ENCODE assay signal across 20 cellular contexts in the genomic region with DNA sequence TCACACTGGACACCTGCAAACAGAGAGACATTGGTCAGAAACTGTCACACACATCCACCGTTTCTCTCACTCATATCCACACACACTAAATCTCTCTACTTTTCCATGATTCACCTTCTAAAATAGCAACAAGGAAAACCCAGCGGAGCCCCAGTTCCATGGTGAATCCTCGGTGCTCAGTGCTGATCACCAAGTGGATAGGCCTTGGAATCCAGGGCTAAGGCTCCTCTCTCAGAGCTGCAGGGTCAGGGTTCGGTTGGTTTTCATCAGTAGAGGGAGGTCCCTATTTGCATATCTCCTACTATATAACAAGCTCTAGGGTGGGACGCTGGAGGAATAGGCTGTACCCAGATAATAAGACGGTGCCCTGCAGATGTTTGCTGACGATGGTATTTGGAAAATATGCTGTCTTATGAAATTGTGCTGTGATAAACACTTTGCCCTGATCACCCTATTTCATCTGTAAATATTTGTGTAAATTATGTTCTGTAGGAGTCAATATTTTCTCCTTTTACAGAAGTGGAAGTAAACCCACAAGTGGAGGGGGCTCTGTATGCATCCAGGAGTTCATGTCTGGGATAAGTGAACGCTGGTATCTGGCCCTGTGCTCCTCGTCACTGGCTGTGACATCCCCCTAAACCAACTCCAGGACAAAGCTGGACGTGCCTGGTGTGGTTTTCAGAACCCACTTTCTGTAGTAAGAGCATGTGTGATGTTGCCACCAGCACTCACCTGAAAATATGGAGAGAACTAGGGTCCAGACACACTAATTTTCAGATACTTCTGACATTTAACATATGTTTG.
A peak's percentile ranks its signal among the peaks of the same experiment; 100 is the strongest.
DNase-seq lines count a peak whose midpoint lies in the region; ATAC-seq and TF ChIP-seq lines count a peak whose summit lies in the region.
"Had no signal": no experiment of that assay in that cellular context is flagged by ENCODE, and none has a peak within 500 bp of the region (broad histone marks: within the 10 kb centered on the region; RNA-seq: fewer than 3 reads in every experiment).

No MANE protein-coding gene starts in this region.

- H3K36me3 ChIP-seq in KMS-11 (ENCODE audit: insufficient read depth) (no peaks in the 10 kb centered on the region), Caco-2 (ENCODE audit: control insufficient read depth, insufficient read depth, low read length) (no peaks in the 10 kb centered on the region)
- H3K36me3 ChIP-seq: MG63, Peyer's patch, SJCRH30 had no signal

- no peaks in the 10 kb centered on the region for H3K9me3 Mint-ChIP-seq in CD4-positive, alpha-beta T cell
- H3K9me3 Mint-ChIP-seq in naive thymus-derived CD8-positive, alpha-beta T cell, result no peaks in the 10 kb centered on the region
- H3K9me3 Mint-ChIP-seq in Caco-2 (ENCODE audit: unreplicated experiment), result no peaks in the 10 kb centered on the region
- peaks cover 11% of the 10 kb centered on the region for H3K9me3 Mint-ChIP-seq in endothelial cell (ENCODE audit: unreplicated experiment)
- H3K9me3 Mint-ChIP-seq: CD8-positive, alpha-beta T cell; T-cell had no signal

- intact Hi-C loops in CD4-positive, alpha-beta T cell (cut with DNase I, micrococcal nuclease), result no loop called here
- intact Hi-C loops in Caco-2 (cut with micrococcal nuclease; ENCODE audit: unreplicated experiment), result no loop called here

- H3K4me3 ChIP-seq in KMS-11 (IDR thresholded peaks at IDR 0.05; ENCODE audit: insufficient read depth, low read depth, low read length) (no peak overlapping the region), Caco-2 (ENCODE audit: low read depth, low read length) (no peak overlapping the region)
- H3K4me3 ChIP-seq: MG63, Peyer's patch, SJCRH30 had no signal

- no peak overlapping the region for H3K4me3 Mint-ChIP-seq in CD4-positive, alpha-beta T cell
- peak overlapping the region in 3 of 10 donors; percentile 24 to 50 (median 26) for H3K4me3 Mint-ChIP-seq in naive thymus-derived CD8-positive, alpha-beta T cell
- H3K4me3 Mint-ChIP-seq in Caco-2 (ENCODE audit: unreplicated experiment), result no peak overlapping the region
- H3K4me3 Mint-ChIP-seq in endothelial cell (ENCODE audit: unreplicated experiment), result no peak overlapping the region

- no peaks in the 10 kb centered on the region for H3K36me3 Mint-ChIP-seq in CD4-positive, alpha-beta T cell (ENCODE audit: low read depth)
- H3K36me3 Mint-ChIP-seq in naive thymus-derived CD8-positive, alpha-beta T cell, result no peaks in the 10 kb centered on the region
- H3K36me3 Mint-ChIP-seq in Caco-2 (ENCODE audit: insufficient read depth, unreplicated experiment) (no peaks in the 10 kb centered on the region), endothelial cell (ENCODE audit: low read depth, unreplicated experiment) (no peaks in the 10 kb centered on the region)
- H3K36me3 Mint-ChIP-seq: CD8-positive, alpha-beta T cell; T-cell had no signal

- no peak overlapping the region for H3K9ac ChIP-seq in KMS-11

- peaks cover 44% of the 10 kb centered on the region for H3K4me1 Mint-ChIP-seq in CD4-positive, alpha-beta T cell (ENCODE audit: low read depth)
- H3K4me1 Mint-ChIP-seq in naive thymus-derived CD8-positive, alpha-beta T cell, result peaks cover 8 to 39% (median 24%) of the 10 kb centered on the region in 4 donors
- H3K4me1 Mint-ChIP-seq in Caco-2 (ENCODE audit: low read depth, unreplicated experiment), result peaks cover 12% of the 10 kb centered on the region
- no peaks in the 10 kb centered on the region for H3K4me1 Mint-ChIP-seq in endothelial cell (ENCODE audit: unreplicated experiment)

- H3K27ac Mint-ChIP-seq in CD4-positive, alpha-beta T cell, result peak overlapping the region; percentile 75
- H3K27ac Mint-ChIP-seq in naive thymus-derived CD8-positive, alpha-beta T cell, result peak overlapping the region in 6 of 10 donors; percentile 31 to 81 (median 74)
- no peak overlapping the region for H3K27ac Mint-ChIP-seq in Caco-2 (ENCODE audit: unreplicated experiment)
- no peak overlapping the region for H3K27ac Mint-ChIP-seq in endothelial cell (ENCODE audit: unreplicated experiment)
- H3K27ac Mint-ChIP-seq: CD8-positive, alpha-beta T cell had no signal

- no peak for TF ChIP-seq CTCF in CD4-positive, alpha-beta T cell (IDR thresholded peaks at IDR 0.05)
- TF ChIP-seq CTCF in KMS-11 (conservative IDR thresholded peaks at IDR 0.05; ENCODE audit: low read depth, low read length) (no peak), Caco-2 (IDR thresholded peaks at IDR 0.05; ENCODE audit: insufficient read depth in 1 of 2, low read depth in 1 of 2, low read length in 1 of 2, severe bottlenecking in 1 of 2, unreplicated experiment in 1 of 2) (no peak), endothelial cell (IDR thresholded peaks at IDR 0.05; ENCODE audit: unreplicated experiment) (no peak)

- POLR2A ChIA-PET in CD4-positive, alpha-beta T cell (lab: Charles Lee), result interaction anchor here (0.6 kb wide), 1 partner anchor 26 kb away, joined by 3 read pairs; no protein-coding TSS in a partner anchor
- POLR2A ChIA-PET in naive thymus-derived CD8-positive, alpha-beta T cell (lab: Charles Lee), result interaction anchor here (2.3 kb wide), 1 partner anchor 26 kb away, joined by 6 read pairs; no protein-coding TSS in a partner anchor
- POLR2A ChIA-PET in Caco-2 (lab: Charles Lee), result no interaction called here

- DNase-seq in CD4-positive, alpha-beta T cell, result no peak
- DNase-seq in naive thymus-derived CD8-positive, alpha-beta T cell, result no peak
- DNase-seq in Caco-2 (no peak), endothelial cell (ENCODE audit: low spot score) (no peak)
- DNase-seq: Calu3, DMS153, GDM1, GOT3, IMR-90, Kasumi-1, MG63, NCI-H748 treated with DMSO at 0.1 percent for 48 hours had no signal

- no TSS peak for BruUV-seq in Caco-2 (replicated peaks; lab: Mats Ljungman, UMichigan)

- H3K4me1 ChIP-seq in KMS-11 (ENCODE audit: low read depth, poor library complexity, severe bottlenecking), result no peaks in the 10 kb centered on the region
- peaks cover 3% of the 10 kb centered on the region; the same call in 1 of the 2 replicates for H3K4me1 ChIP-seq in Caco-2
- H3K4me1 ChIP-seq: Peyer's patch, SJCRH30 had no signal

- no peak overlapping the region for H3K27ac ChIP-seq in CD4-positive, alpha-beta T cell (ENCODE audit: low read depth, low read length)
- H3K27ac ChIP-seq in KMS-11, result no peak overlapping the region
- H3K27ac ChIP-seq: Peyer's patch, SJCRH30 had no signal

- H3K9me3 ChIP-seq in CD4-positive, alpha-beta T cell (ENCODE audit: control insufficient read depth, low read length), result no peaks in the 10 kb centered on the region
- no peaks in the 10 kb centered on the region for H3K9me3 ChIP-seq in Caco-2
- H3K9me3 ChIP-seq: MG63, Peyer's patch, SJCRH30 had no signal

- H4K20me1 ChIP-seq in KMS-11 (ENCODE audit: insufficient read depth), result no peaks in the 10 kb centered on the region

- no peaks in the 10 kb centered on the region for H3K79me2 ChIP-seq in KMS-11 (ENCODE audit: insufficient read depth, low read depth)

- CTCF ChIA-PET in CD4-positive, alpha-beta T cell (lab: Charles Lee), result interaction anchor here (0.7 to 1.1 kb wide), 4 partner anchors 10 to 25 kb away, joined by 3 to 5 read pairs (median 4); no protein-coding TSS in a partner anchor
- CTCF ChIA-PET in Caco-2 (lab: Charles Lee), result no interaction called here

- peaks cover 19% of the 10 kb centered on the region for H3K27me3 Mint-ChIP-seq in CD4-positive, alpha-beta T cell
- peaks cover 0 to 12% (median 0%) of the 10 kb centered on the region in 5 donors for H3K27me3 Mint-ChIP-seq in naive thymus-derived CD8-positive, alpha-beta T cell
- H3K27me3 Mint-ChIP-seq in Caco-2 (ENCODE audit: insufficient read depth, unreplicated experiment) (no peaks in the 10 kb centered on the region), endothelial cell (ENCODE audit: unreplicated experiment) (no peaks in the 10 kb centered on the region)

- peak; percentile 94 for TF ChIP-seq POLR2A in Raji (IDR thresholded peaks at IDR 0.05; ENCODE audit: insufficient read depth, low read depth, low read length)

- peak overlapping the region; percentile 44; the same call in 1 of the 2 replicates for H2AFZ ChIP-seq in KMS-11 (ENCODE audit: low read depth)

- no peaks in the 10 kb centered on the region for H3K27me3 ChIP-seq in CD4-positive, alpha-beta T cell (ENCODE audit: control insufficient read depth, insufficient read depth, low read length)
- no peaks in the 10 kb centered on the region for H3K27me3 ChIP-seq in KMS-11 (ENCODE audit: insufficient read depth, low read depth)
- H3K27me3 ChIP-seq in Caco-2 (replicated peaks; ENCODE audit: control insufficient read depth, insufficient read depth, low read length), result no peaks in the 10 kb centered on the region
- H3K27me3 ChIP-seq: MG63, Peyer's patch, SJCRH30 had no signal

- no peak overlapping the region for H3K4me2 ChIP-seq in KMS-11

- ATAC-seq in CD4-positive, alpha-beta T cell (ENCODE audit: poor library complexity), result no peak
- ATAC-seq in naive thymus-derived CD8-positive, alpha-beta T cell, result no peak
- no peak for ATAC-seq in GM21737 (IDR thresholded peaks at IDR 0.05; ENCODE audit: unreplicated experiment)
- ATAC-seq: HCT116 had no signal

Comparison
In these comparisons a context has a peak if more than half of its experiments do, and no peak if none do; other contexts are left out.
1. H3K27ac Mint-ChIP-seq: peak in CD4-positive, alpha-beta T cell (single experiment) and naive thymus-derived CD8-positive, alpha-beta T cell (6 of 10); none in Caco-2 (single experiment) and endothelial cell (single experiment).